8 cellular contexts compared by ENCODE assay signal in the genomic region with DNA sequence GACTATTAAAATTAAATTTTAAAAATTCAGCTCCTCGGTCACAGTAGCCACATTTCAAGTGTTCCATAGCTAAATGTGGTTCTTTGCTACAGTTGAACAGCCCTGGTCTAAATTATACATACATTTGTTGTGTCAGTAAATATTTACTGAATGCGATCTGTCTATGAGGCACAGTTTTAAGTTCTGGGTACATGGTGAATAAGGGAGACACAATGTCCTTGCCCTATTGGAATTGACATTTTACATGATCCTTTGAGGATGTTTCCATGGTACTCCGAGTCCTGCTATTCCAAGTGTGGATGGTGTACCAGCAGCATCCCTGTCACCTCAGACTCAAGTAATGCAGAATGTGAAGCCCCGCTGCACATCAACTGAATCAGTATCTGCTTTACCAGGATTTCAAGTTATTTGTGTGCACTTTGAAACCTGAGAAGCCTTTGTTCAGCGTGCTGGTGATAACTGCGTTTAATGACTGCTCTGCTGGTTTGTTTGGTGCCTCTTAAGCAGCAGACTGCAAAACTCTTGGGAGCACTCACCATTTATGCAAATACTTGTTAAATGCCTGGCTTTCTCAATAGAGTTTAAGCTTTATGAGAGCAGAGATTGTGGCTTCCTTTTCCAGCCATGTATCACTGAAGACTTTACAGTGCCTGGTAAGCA. TPM values are rescaled to one million over a fixed set of nuclear protein-coding genes. Genes with fewer than 3 reads are reported as not detected.
DNase-seq lines count a peak whose midpoint lies in the region; ATAC-seq and TF ChIP-seq lines count a peak whose summit lies in the region.

No MANE protein-coding gene starts in this region.

- H3K36me3 ChIP-seq in left ventricle myocardium inferior, result no peaks in the 10 kb centered on the region
- peaks cover 2% of the 10 kb centered on the region; the same call in 1 of the 2 replicates for H3K36me3 ChIP-seq in Panc1 (ENCODE audit: control insufficient read depth, insufficient read depth, low read length)
- no peaks in the 10 kb centered on the region for H3K36me3 ChIP-seq in spleen

- in situ Hi-C loops in Panc1 (cut with HindIII; ENCODE audit: low pct_unique_long_range_greater_than_20kb, low sequenced_read_pairs), result no loop called here

- POLR2A ChIA-PET in Panc1 (lab: Charles Lee), result interaction anchor here (0.9 kb wide), 1 partner anchor 26 kb away, joined by 3 read pairs; no protein-coding TSS in a partner anchor

- WGBS in spleen, 5 donors, result 66 to 82% (median 81%) methylated on average over 6 of the region's 6 CpGs

- DNase-seq in left ventricle myocardium inferior (no peak), left ventricle myocardium superior (no peak), Panc1 (ENCODE audit: low read depth, low spot score) (no peak), fibroblast of villous mesenchyme (ENCODE audit: low read depth) (peak; percentile 64), spleen (no peak)

- peaks cover 36% of the 10 kb centered on the region for H3K4me1 ChIP-seq in left ventricle myocardium inferior
- peaks cover 7% of the 10 kb centered on the region; the same call in 1 of the 2 replicates for H3K4me1 ChIP-seq in Panc1 (ENCODE audit: control insufficient read depth, insufficient read depth, low read length)
- peaks cover 10 to 41% (median 23%) of the 10 kb centered on the region in 6 donors for H3K4me1 ChIP-seq in spleen

- CTCF ChIA-PET in Panc1 (lab: Charles Lee), result no interaction called here

- TF ChIP-seq CTCF in left ventricle myocardium inferior (IDR thresholded peaks at IDR 0.05; ENCODE audit: borderline replicate concordance) (no peak), Panc1 (IDR thresholded peaks at IDR 0.05) (no peak), fibroblast of villous mesenchyme (IDR thresholded peaks at IDR 0.05; ENCODE audit: insufficient read depth, low read depth, low read length) (no peak), spleen (IDR thresholded peaks at IDR 0.05 in 8 of 11, conservative IDR thresholded peaks at IDR 0.05 in 3 of 11) (no peak)

- no TSS peak for BruUV-seq in Panc1 (replicated peaks; lab: Mats Ljungman, UMichigan)

- TF ChIP-seq POLR2A in spleen (IDR thresholded peaks at IDR 0.05), result no peak

- ATAC-seq in left ventricle myocardium superior (no peak), Panc1 (no peak; the same call in 1 of the 2 replicates), GM18907 (IDR thresholded peaks at IDR 0.05; ENCODE audit: unreplicated experiment) (no peak), HG03442 (IDR thresholded peaks at IDR 0.05; ENCODE audit: unreplicated experiment) (no peak), GM18909 (IDR thresholded peaks at IDR 0.05; ENCODE audit: poor library complexity, unreplicated experiment) (no peak)

- H3K27me3 ChIP-seq in left ventricle myocardium inferior (ENCODE audit: low read depth) (no peaks in the 10 kb centered on the region), Panc1 (ENCODE audit: control insufficient read depth, insufficient read depth, low read length) (no peaks in the 10 kb centered on the region), spleen (replicated peaks in 1 of 7) (no peaks in the 10 kb centered on the region)

- H3K9me3 ChIP-seq in left ventricle myocardium inferior (replicated peaks) (peaks cover 13% of the 10 kb centered on the region), Panc1 (ENCODE audit: control insufficient read depth, insufficient read depth, low read depth, low read length) (peaks cover 32% of the 10 kb centered on the region; the same call in 1 of the 2 replicates), spleen (peaks cover 0 to 15% (median 7%) of the 10 kb centered on the region in 8 donors)

- H3K27ac ChIP-seq in left ventricle myocardium inferior (replicated peaks) (peak overlapping the region; percentile 81), Panc1 (ENCODE audit: low read length) (peak overlapping the region; percentile 86), spleen (peak overlapping the region in 1 of 8 donors; percentile 10)

- H3K4me3 ChIP-seq in left ventricle myocardium inferior (peak overlapping the region; percentile 80), Panc1 (ENCODE audit: low read depth in 2 of 2, low read length in 2 of 2) (peak overlapping the region; percentile 79 to 87), fibroblast of villous mesenchyme (ENCODE audit: low read depth, low read length) (peak overlapping the region; percentile 77), spleen (peak overlapping the region in 5 of 8 donors; percentile 53 to 84 (median 61))

- intact Hi-C loops in left ventricle myocardium inferior (cut with micrococcal nuclease), result loop anchor here (10.0 kb wide), 2 partner anchors 88 to 178 kb away; a partner anchor contains a TSS
- intact Hi-C loops in left ventricle myocardium superior (cut with micrococcal nuclease), result no loop called here
- intact Hi-C loops in Panc1 (cut with micrococcal nuclease; ENCODE audit: unreplicated experiment), result no loop called here
- intact Hi-C loops in spleen (cut with DNase I; ENCODE audit: low total_unique reads), result loop anchor here (5.0 to 10.0 kb wide), 2 partner anchors 86 to 178 kb away; a partner anchor contains a TSS

RNA-seq across cellular contexts. Expression of a gene that starts 1.5 kb away (rescaled TPM):
- 47.8 TPM for total RNA-seq in left ventricle myocardium inferior
- total RNA-seq in left ventricle myocardium superior, result 47.0 TPM
- total RNA-seq in Panc1 (2021; ENCODE audit: unreplicated experiment), result 147 TPM
- 63.0 TPM for polyA plus RNA-seq in Panc1 (2012; ENCODE audit: insufficient read length)
- 56.7 and 82.9 TPM in 2 replicates for total RNA-seq in fibroblast of villous mesenchyme
- 10 to 100 TPM; 38.5 to 67.1 (median 54.1) TPM for total RNA-seq in spleen
- polyA plus RNA-seq in spleen, result 10 to 100 TPM; 13.9 to 22.3 (median 21.0) TPM

Comparison
In these comparisons a context has a peak if more than half of its experiments do, and no peak if none do; other contexts are left out.
1. intact Hi-C loops: an anchor here in left ventricle myocardium inferior (10.0 kb wide) and spleen (5.0 to 10.0 kb wide); none called in left ventricle myocardium superior and Panc1.